26 cellular contexts compared by ENCODE assay signal in the genomic region with DNA sequence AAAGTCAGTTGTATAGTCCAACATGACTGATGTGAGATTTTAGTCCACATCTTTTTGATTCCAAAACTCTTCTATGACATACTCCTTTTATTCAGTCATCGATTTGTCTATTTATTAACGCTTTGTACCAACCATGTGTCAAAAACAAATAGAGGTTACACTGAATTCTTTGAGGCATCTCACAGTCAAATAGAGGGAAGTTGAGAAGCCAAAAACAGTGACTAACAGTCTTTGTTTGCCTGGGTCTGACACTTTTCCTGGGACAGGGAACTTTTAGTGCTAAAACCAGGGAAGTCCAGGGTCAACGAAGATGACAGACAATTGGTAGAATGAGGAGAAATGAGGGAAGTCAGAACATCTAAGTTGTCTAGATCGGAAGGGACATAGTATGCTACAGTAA.
"Had no signal": no experiment of that assay in that cellular context is flagged by ENCODE, and none has a peak within 500 bp of the region (broad histone marks: within the 10 kb centered on the region; RNA-seq: fewer than 3 reads in every experiment).

No MANE protein-coding gene starts in this region.

- H2AFZ ChIP-seq: neural progenitor cell, parathyroid adenoma had no signal

- ATAC-seq: left colon; left lung; lower lobe of right lung; naive thymus-derived CD8-positive, alpha-beta T cell; psoas muscle; right lobe of liver; stimulated activated memory B cell treated with anti-CD40 and anti-IgM and Interleukin-4, amounts not matched to agents 10 μg/mL and 1 μg/mL and 100 μg/mL, for 72 hours; stimulated activated naive CD8-positive, alpha-beta T cell treated with anti-CD3 and anti-CD28 coated beads, Interleukin-15, amount 100 ng/mL, for 72 hours had no signal

- H3K27me3 ChIP-seq: left lung, neural progenitor cell, neutrophil, right atrium auricular region, right lobe of liver, tibial nerve, uterus had no signal

- FAIRE-seq: keratinocyte had no signal

- H3K79me2 ChIP-seq: parathyroid adenoma had no signal

- H3K9ac ChIP-seq: neural progenitor cell, parathyroid adenoma had no signal

- H3K36me3 ChIP-seq: left lung, lower lobe of right lung, neural progenitor cell, neutrophil, right atrium auricular region, right lobe of liver, tibial nerve, uterus had no signal

- H3K9me3 ChIP-seq: left lung, lower lobe of right lung, neutrophil, psoas muscle, right atrium auricular region, right lobe of liver, tibial nerve, uterus had no signal

- DNase-seq: hippocampal formation; left colon; left lung; lower lobe of right lung; mammary epithelial cell; mesenchymal stem cell; naive thymus-derived CD8-positive, alpha-beta T cell; occipital lobe; psoas muscle; right lobe of liver; stimulated activated CD4-positive, alpha-beta T cell treated with anti-CD3 and anti-CD28 coated beads, Interleukin-1b, Interleukin-23, amount 100 ng/mL, for 48 hours; stimulated activated CD4-positive, alpha-beta T cell treated with anti-CD3 and anti-CD28 coated beads, Interleukin-2, amount 100 ng/mL, for 48 hours; stimulated activated CD4-positive, alpha-beta T cell treated with anti-CD3 and anti-CD28 coated beads, Interleukin-4, amount 100 ng/mL, for 4 hours; stimulated activated CD8-positive, alpha-beta memory T cell treated with anti-CD3 and anti-CD28 coated beads, Interleukin-4, amount 100 ng/mL, for 48 hours; stimulated activated naive CD4-positive, alpha-beta T cell treated with Interleukin-2 at 50 U/mL for 16 hours; stimulated activated naive CD8-positive, alpha-beta T cell treated with anti-CD3 and anti-CD28 coated beads, Interleukin-15, amount 100 ng/mL, for 72 hours; substantia nigra; uterus had no signal

- H3K4me3 ChIP-seq: left lung, lower lobe of right lung, neural progenitor cell, psoas muscle, right atrium auricular region, right lobe of liver, smooth muscle cell, tibial nerve, uterus had no signal

- H3K27ac ChIP-seq: left lung, lower lobe of right lung, neural progenitor cell, neutrophil, parathyroid adenoma, psoas muscle, right atrium auricular region, right lobe of liver, tibial nerve, uterus had no signal

- H3K4me2 ChIP-seq: neural progenitor cell, smooth muscle cell had no signal

- H3K4me1 ChIP-seq: left lung, lower lobe of right lung, neural progenitor cell, parathyroid adenoma, psoas muscle, right lobe of liver, tibial nerve, uterus had no signal
